In genomic region chr7:143085603-143086002, GRCh38 we compare ENCODE assay signal across 11 cellular contexts. TPM values are rescaled to one million over a fixed set of nuclear protein-coding genes. Genes with fewer than 3 reads are reported as not detected.
"Had no signal": no experiment of that assay in that cellular context is flagged by ENCODE, and none has a peak within 500 bp of the region (broad histone marks: within the 10 kb centered on the region; RNA-seq: fewer than 3 reads in every experiment).

No MANE protein-coding gene starts in this region.

RNA-seq across cellular contexts. Expression of gene OR6V1, which starts 33.5 kb away (rescaled TPM):
- polyA plus RNA-seq: endothelial cell of umbilical vein; esophagus; fibroblast of lung; foreskin keratinocyte; heart left ventricle; immature natural killer cell; liver; lung; mammary epithelial cell; naive thymus-derived CD4-positive, alpha-beta T cell had no signal

RNA-seq across cellular contexts. Expression of gene PIP, which starts 46.3 kb away (rescaled TPM):
- polyA plus RNA-seq: endothelial cell of umbilical vein; esophagus; fibroblast of lung; foreskin keratinocyte; heart left ventricle; hepatocyte; immature natural killer cell; liver; mammary epithelial cell; naive thymus-derived CD4-positive, alpha-beta T cell had no signal

RNA-seq across cellular contexts. Expression of gene OR9A2, which starts 58.7 kb away (rescaled TPM):
- polyA plus RNA-seq: endothelial cell of umbilical vein; esophagus; fibroblast of lung; foreskin keratinocyte; heart left ventricle; hepatocyte; immature natural killer cell; liver; lung; mammary epithelial cell; naive thymus-derived CD4-positive, alpha-beta T cell had no signal
